1 cellular context compared by ENCODE assay signal in genomic region chr1:26032636-26033357, GRCh38.
A peak's percentile ranks its signal among the peaks of the same experiment; 100 is the strongest.
TF ChIP-seq lines count a peak whose summit lies in the region.

No MANE protein-coding gene starts in this region.

TF ChIP-seq in K562, 482 proteins besides CTCF, POLR2A, EP300 and RAD21:
- TF ChIP-seq NFIC (IDR thresholded peaks at IDR 0.05) (no peak), HNRNPL (IDR thresholded peaks at IDR 0.05; ENCODE audit: low read depth, low read length) (no peak), ATF6 (CRISPR knock-in tag; IDR thresholded peaks at IDR 0.05) (no peak), E2F6 (IDR thresholded peaks at IDR 0.05; ENCODE audit: borderline replicate concordance in 1 of 2, extremely low read depth in 1 of 2, insufficient read depth in 1 of 2, insufficient read length in 1 of 2, low read depth in 1 of 2, low read length in 1 of 2, poor library complexity in 1 of 2, severe bottlenecking in 1 of 2) (peak in 1 of 2 experiments; percentile 52), MLX (CRISPR knock-in tag; conservative IDR thresholded peaks at IDR 0.05) (no peak), LCOR (CRISPR knock-in tag; IDR thresholded peaks at IDR 0.05) (no peak), MAX (CRISPR knock-in tag; IDR thresholded peaks at IDR 0.05) (peak; percentile 49), POLR2B (IDR thresholded peaks at IDR 0.05; ENCODE audit: low read depth, partially characterized antibody) (no peak), ASH1L (IDR thresholded peaks at IDR 0.05; ENCODE audit: borderline replicate concordance, low read depth, partially characterized antibody) (no peak), NFIX (CRISPR knock-in tag; IDR thresholded peaks at IDR 0.05; ENCODE audit: low read depth) (no peak), ZNF395 (CRISPR knock-in tag; IDR thresholded peaks at IDR 0.05) (no peak), TEAD1 (CRISPR knock-in tag; IDR thresholded peaks at IDR 0.05) (0 out of 4 replicates have a peak, but pooled peaks of 1 of the 2 experiments have one; percentile 26), ZSCAN29 (IDR thresholded peaks at IDR 0.05) (peak; percentile 81), MGA (IDR thresholded peaks at IDR 0.05) (peak; percentile 79), BMI1 (IDR thresholded peaks at IDR 0.05; ENCODE audit: low read length) (no peak), SNAPC5 (CRISPR knock-in tag; IDR thresholded peaks at IDR 0.05) (no peak), L3MBTL2 (IDR thresholded peaks at IDR 0.05) (peak; percentile 42; the same call in 1 of the 2 replicates), NFE2 (IDR thresholded peaks at IDR 0.05; ENCODE audit: low read depth) (no peak), JUND (IDR thresholded peaks at IDR 0.05; ENCODE audit: borderline replicate concordance, low read depth, low read length) (no peak), JUND (tag; IDR thresholded peaks at IDR 0.05; ENCODE audit: borderline replicate concordance, low read depth, low read length) (no peak), RNF219 (CRISPR knock-in tag; IDR thresholded peaks at IDR 0.05) (no peak), LARP7 (IDR thresholded peaks at IDR 0.05) (no peak), RBM15 (IDR thresholded peaks at IDR 0.05; ENCODE audit: insufficient read depth, low read length) (no peak), BRCA1 (IDR thresholded peaks at IDR 0.05) (no peak), BRCA1 (CRISPR knock-in tag; IDR thresholded peaks at IDR 0.05) (no peak), ZNF121 (CRISPR knock-in tag; conservative IDR thresholded peaks at IDR 0.05) (no peak), ZNF57 (CRISPR knock-in tag; IDR thresholded peaks at IDR 0.05) (no peak)
